ENCODE assay signal across 10 cellular contexts in genomic region chr7:64877714-64878610, GRCh38. TPM values are rescaled to one million over a fixed set of nuclear protein-coding genes. Genes with fewer than 3 reads are reported as not detected.
DNase-seq lines count a peak whose midpoint lies in the region; ATAC-seq lines count a peak whose summit lies in the region.
"Had no signal": no experiment of that assay in that cellular context is flagged by ENCODE, and none has a peak within 500 bp of the region (broad histone marks: within the 10 kb centered on the region; RNA-seq: fewer than 3 reads in every experiment).

No MANE protein-coding gene starts in this region.

- POLR2A ChIA-PET in activated CD4-positive, alpha-beta T cell treated with anti-CD3 and anti-CD28 coated beads for 36 hours (lab: Charles Lee), result no interaction called here

- no peaks in the 10 kb centered on the region for H3K36me3 Mint-ChIP-seq in activated CD4-positive, alpha-beta T cell treated with anti-CD3 and anti-CD28 coated beads for 36 hours (ENCODE audit: low read depth)
- H3K36me3 Mint-ChIP-seq in activated T-helper 1 cell treated with anti-CD3 and anti-CD28 coated beads, Interleukin-12 subunit alpha, Interleukin-12 subunit beta, Interleukin-2, Interleukin-4 antibody, amounts not matched to agents 30 ng/mL and 10 ng/mL and 1 ng/mL, durations not matched to agents 14 hours and 24 hours and 36 hours (ENCODE audit: low read depth), result peaks cover 2% of the 10 kb centered on the region

- CTCF ChIA-PET in activated CD4-positive, alpha-beta T cell treated with anti-CD3 and anti-CD28 coated beads for 36 hours (lab: Charles Lee), result no interaction called here

- H3K4me3 ChIP-seq in iPS-15b (ENCODE audit: low read depth, low read length) (peak overlapping the region; percentile 71), skeletal muscle tissue (ENCODE audit: low read length in 3 of 3) (peak overlapping the region; percentile 61 to 78 (median 65))
- H3K4me3 ChIP-seq: A549, body of pancreas had no signal

- H3K9ac ChIP-seq in iPS-15b (ENCODE audit: low read depth, low read length), result no peak overlapping the region
- H3K9ac ChIP-seq in skeletal muscle tissue (ENCODE audit: low read depth in 1 of 3, low read length in 3 of 3), result peak overlapping the region in 2 of 3 donors; percentile 59 to 64

- H3K4me3 Mint-ChIP-seq in activated CD4-positive, alpha-beta T cell treated with anti-CD3 and anti-CD28 coated beads for 36 hours, result peak overlapping the region; percentile 54
- H3K4me3 Mint-ChIP-seq in activated T-helper 1 cell treated with anti-CD3 and anti-CD28 coated beads, Interleukin-12 subunit alpha, Interleukin-12 subunit beta, Interleukin-2, Interleukin-4 antibody, amounts not matched to agents 30 ng/mL and 10 ng/mL and 1 ng/mL, durations not matched to agents 14 hours and 24 hours and 36 hours, result peak overlapping the region; percentile 42

- no peak for DNase-seq in activated CD4-positive, alpha-beta T cell treated with anti-CD3 and anti-CD28 coated beads for 36 hours
- DNase-seq in activated CD4-positive, alpha-beta T cell treated with anti-CD3 and anti-CD28 coated beads for 48 hours, result no peak
- no peak for DNase-seq in activated T-helper 1 cell treated with anti-CD3 and anti-CD28 coated beads, Interleukin-12 subunit alpha, Interleukin-12 subunit beta, Interleukin-2, Interleukin-4 antibody, amounts not matched to agents 30 ng/mL and 10 ng/mL and 1 ng/mL, durations not matched to agents 14 hours and 24 hours and 36 hours (ENCODE audit: low spot score)
- DNase-seq in NCI-H2029 (lab: John Stamatoyannopoulos, UW), result no peak
- no peak for DNase-seq in NCI-H1417 treated with DMSO at 0.1 percent for 48 hours (lab: John Stamatoyannopoulos, UW)
- no peak for DNase-seq in C1 segment of cervical spinal cord (lab: John Stamatoyannopoulos, UW)

- H3K27ac ChIP-seq in skeletal muscle tissue (ENCODE audit: low read depth, low read length), result no peak overlapping the region
- H3K27ac ChIP-seq: A549, body of pancreas had no signal

- H3K36me3 ChIP-seq in iPS-15b (ENCODE audit: control insufficient read depth, insufficient read depth, low read length), result no peaks in the 10 kb centered on the region
- no peaks in the 10 kb centered on the region for H3K36me3 ChIP-seq in skeletal muscle tissue (ENCODE audit: control insufficient read depth in 3 of 3, insufficient read depth in 3 of 3, low read length in 3 of 3)

- H3K27me3 ChIP-seq in iPS-15b (ENCODE audit: control insufficient read depth, insufficient read depth, low read length), result peaks cover 65% of the 10 kb centered on the region
- H3K27me3 ChIP-seq in skeletal muscle tissue (ENCODE audit: control insufficient read depth in 3 of 3, insufficient read depth in 3 of 3, low read length in 3 of 3), result peaks cover 0 to 35% (median 6%) of the 10 kb centered on the region in 3 donors
- H3K27me3 ChIP-seq: body of pancreas had no signal

- peaks cover 4% of the 10 kb centered on the region for H3K4me1 ChIP-seq in iPS-15b (ENCODE audit: control insufficient read depth, insufficient read depth, low read length)
- peaks cover 0 to 19% (median 17%) of the 10 kb centered on the region in 3 donors for H3K4me1 ChIP-seq in skeletal muscle tissue (ENCODE audit: control insufficient read depth in 3 of 3, insufficient read depth in 3 of 3, low read length in 3 of 3)
- H3K4me1 ChIP-seq: A549 had no signal

- no peaks in the 10 kb centered on the region for H3K9me3 Mint-ChIP-seq in activated CD4-positive, alpha-beta T cell treated with anti-CD3 and anti-CD28 coated beads for 36 hours (ENCODE audit: low read depth)
- peaks cover 37% of the 10 kb centered on the region for H3K9me3 Mint-ChIP-seq in activated T-helper 1 cell treated with anti-CD3 and anti-CD28 coated beads, Interleukin-12 subunit alpha, Interleukin-12 subunit beta, Interleukin-2, Interleukin-4 antibody, amounts not matched to agents 30 ng/mL and 10 ng/mL and 1 ng/mL, durations not matched to agents 14 hours and 24 hours and 36 hours

- H3K4me1 Mint-ChIP-seq in activated CD4-positive, alpha-beta T cell treated with anti-CD3 and anti-CD28 coated beads for 36 hours, result peaks cover 13% of the 10 kb centered on the region
- H3K4me1 Mint-ChIP-seq in activated T-helper 1 cell treated with anti-CD3 and anti-CD28 coated beads, Interleukin-12 subunit alpha, Interleukin-12 subunit beta, Interleukin-2, Interleukin-4 antibody, amounts not matched to agents 30 ng/mL and 10 ng/mL and 1 ng/mL, durations not matched to agents 14 hours and 24 hours and 36 hours (ENCODE audit: low read depth), result no peaks in the 10 kb centered on the region

- no peak for ATAC-seq in activated CD4-positive, alpha-beta T cell treated with anti-CD3 and anti-CD28 coated beads for 36 hours

- intact Hi-C loops in activated CD4-positive, alpha-beta T cell treated with anti-CD3 and anti-CD28 coated beads for 36 hours (cut with DNase I, micrococcal nuclease), result no loop called here
- intact Hi-C loops in activated T-helper 1 cell treated with anti-CD3 and anti-CD28 coated beads, Interleukin-12 subunit alpha, Interleukin-12 subunit beta, Interleukin-2, Interleukin-4 antibody, amounts not matched to agents 30 ng/mL and 10 ng/mL and 1 ng/mL, durations not matched to agents 14 hours and 24 hours and 36 hours (cut with micrococcal nuclease), result no loop called here

- H3K27ac Mint-ChIP-seq in activated CD4-positive, alpha-beta T cell treated with anti-CD3 and anti-CD28 coated beads for 36 hours, result no peak overlapping the region
- peak overlapping the region; percentile 55 for H3K27ac Mint-ChIP-seq in activated T-helper 1 cell treated with anti-CD3 and anti-CD28 coated beads, Interleukin-12 subunit alpha, Interleukin-12 subunit beta, Interleukin-2, Interleukin-4 antibody, amounts not matched to agents 30 ng/mL and 10 ng/mL and 1 ng/mL, durations not matched to agents 14 hours and 24 hours and 36 hours

- H3K27me3 Mint-ChIP-seq in activated CD4-positive, alpha-beta T cell treated with anti-CD3 and anti-CD28 coated beads for 36 hours, result peaks cover 18% of the 10 kb centered on the region
- peaks cover 3% of the 10 kb centered on the region for H3K27me3 Mint-ChIP-seq in activated T-helper 1 cell treated with anti-CD3 and anti-CD28 coated beads, Interleukin-12 subunit alpha, Interleukin-12 subunit beta, Interleukin-2, Interleukin-4 antibody, amounts not matched to agents 30 ng/mL and 10 ng/mL and 1 ng/mL, durations not matched to agents 14 hours and 24 hours and 36 hours (ENCODE audit: insufficient read depth)

- H3K9me3 ChIP-seq in iPS-15b (ENCODE audit: control insufficient read depth, insufficient read depth, low read length) (no peaks in the 10 kb centered on the region), skeletal muscle tissue (ENCODE audit: control insufficient read depth in 3 of 3, low read length in 3 of 3) (peaks cover 0 to 2% (median 0%) of the 10 kb centered on the region in 3 donors)
- H3K9me3 ChIP-seq: body of pancreas had no signal

RNA-seq across cellular contexts. Expression of gene ZNF273, which starts 25.1 kb away (rescaled TPM):
- total RNA-seq in activated CD4-positive, alpha-beta T cell treated with anti-CD3 and anti-CD28 coated beads for 36 hours, result 10 to 100 TPM; 12.5 to 13.3 TPM
- total RNA-seq in activated T-helper 1 cell treated with anti-CD3 and anti-CD28 coated beads, Interleukin-12 subunit alpha, Interleukin-12 subunit beta, Interleukin-2, Interleukin-4 antibody, amounts not matched to agents 30 ng/mL and 10 ng/mL and 1 ng/mL, durations not matched to agents 14 hours and 24 hours and 36 hours, result 8.5 and 9.3 TPM in 2 replicates
- total RNA-seq in skeletal muscle tissue, result 6.3 TPM
